Comparison of ENCODE assay signal across 1 cellular context in the genomic region with DNA sequence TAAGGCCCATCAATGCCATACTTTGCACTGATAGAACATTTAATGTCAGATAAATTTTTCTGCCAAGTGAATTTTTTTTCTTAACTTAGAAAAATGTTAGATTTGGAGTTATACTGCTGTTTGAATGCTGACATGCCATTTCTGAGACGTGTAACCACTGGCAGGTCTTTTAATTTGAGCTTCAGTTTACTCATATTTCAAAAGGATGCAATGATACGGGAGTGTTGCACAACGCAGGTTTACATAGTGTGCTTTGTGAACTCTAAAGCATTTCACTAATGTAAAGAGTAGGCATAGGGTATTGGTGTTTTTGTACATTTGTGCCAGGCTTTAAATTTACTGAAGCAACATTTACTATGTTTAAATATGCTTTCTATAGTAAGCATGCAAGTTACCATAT.
TF ChIP-seq lines count a peak whose summit lies in the region.

No MANE protein-coding gene starts in this region.

TF ChIP-seq in HepG2, 621 proteins besides CTCF, POLR2A, EP300 and RAD21 (continued from another document and continues in another):
- TF ChIP-seq, protein P1, sequence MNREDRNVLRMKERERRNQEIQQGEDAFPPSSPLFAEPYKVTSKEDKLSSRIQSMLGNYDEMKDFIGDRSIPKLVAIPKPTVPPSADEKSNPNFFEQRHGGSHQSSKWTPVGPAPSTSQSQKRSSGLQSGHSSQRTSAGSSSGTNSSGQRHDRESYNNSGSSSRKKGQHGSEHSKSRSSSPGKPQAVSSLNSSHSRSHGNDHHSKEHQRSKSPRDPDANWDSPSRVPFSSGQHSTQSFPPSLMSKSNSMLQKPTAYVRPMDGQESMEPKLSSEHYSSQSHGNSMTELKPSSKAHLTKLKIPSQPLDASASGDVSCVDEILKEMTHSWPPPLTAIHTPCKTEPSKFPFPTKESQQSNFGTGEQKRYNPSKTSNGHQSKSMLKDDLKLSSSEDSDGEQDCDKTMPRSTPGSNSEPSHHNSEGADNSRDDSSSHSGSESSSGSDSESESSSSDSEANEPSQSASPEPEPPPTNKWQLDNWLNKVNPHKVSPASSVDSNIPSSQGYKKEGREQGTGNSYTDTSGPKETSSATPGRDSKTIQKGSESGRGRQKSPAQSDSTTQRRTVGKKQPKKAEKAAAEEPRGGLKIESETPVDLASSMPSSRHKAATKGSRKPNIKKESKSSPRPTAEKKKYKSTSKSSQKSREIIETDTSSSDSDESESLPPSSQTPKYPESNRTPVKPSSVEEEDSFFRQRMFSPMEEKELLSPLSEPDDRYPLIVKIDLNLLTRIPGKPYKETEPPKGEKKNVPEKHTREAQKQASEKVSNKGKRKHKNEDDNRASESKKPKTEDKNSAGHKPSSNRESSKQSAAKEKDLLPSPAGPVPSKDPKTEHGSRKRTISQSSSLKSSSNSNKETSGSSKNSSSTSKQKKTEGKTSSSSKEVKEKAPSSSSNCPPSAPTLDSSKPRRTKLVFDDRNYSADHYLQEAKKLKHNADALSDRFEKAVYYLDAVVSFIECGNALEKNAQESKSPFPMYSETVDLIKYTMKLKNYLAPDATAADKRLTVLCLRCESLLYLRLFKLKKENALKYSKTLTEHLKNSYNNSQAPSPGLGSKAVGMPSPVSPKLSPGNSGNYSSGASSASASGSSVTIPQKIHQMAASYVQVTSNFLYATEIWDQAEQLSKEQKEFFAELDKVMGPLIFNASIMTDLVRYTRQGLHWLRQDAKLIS (CRISPR knock-in tag; IDR thresholded peaks at IDR 0.05), result no peak
- TF ChIP-seq, protein P2, sequence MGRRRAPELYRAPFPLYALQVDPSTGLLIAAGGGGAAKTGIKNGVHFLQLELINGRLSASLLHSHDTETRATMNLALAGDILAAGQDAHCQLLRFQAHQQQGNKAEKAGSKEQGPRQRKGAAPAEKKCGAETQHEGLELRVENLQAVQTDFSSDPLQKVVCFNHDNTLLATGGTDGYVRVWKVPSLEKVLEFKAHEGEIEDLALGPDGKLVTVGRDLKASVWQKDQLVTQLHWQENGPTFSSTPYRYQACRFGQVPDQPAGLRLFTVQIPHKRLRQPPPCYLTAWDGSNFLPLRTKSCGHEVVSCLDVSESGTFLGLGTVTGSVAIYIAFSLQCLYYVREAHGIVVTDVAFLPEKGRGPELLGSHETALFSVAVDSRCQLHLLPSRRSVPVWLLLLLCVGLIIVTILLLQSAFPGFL (CRISPR knock-in tag; IDR thresholded peaks at IDR 0.05), result no peak
- TF ChIP-seq RXRB (CRISPR knock-in tag; IDR thresholded peaks at IDR 0.05; ENCODE audit: borderline replicate concordance) (peak; percentile 48; the same call in 1 of the 2 replicates), FLYWCH1 (CRISPR knock-in tag; IDR thresholded peaks at IDR 0.05) (no peak), HMGA1 (CRISPR knock-in tag; conservative IDR thresholded peaks at IDR 0.05) (no peak), NR2C2 (CRISPR knock-in tag; IDR thresholded peaks at IDR 0.05; ENCODE audit: borderline replicate concordance) (no peak; the same call in 1 of the 2 replicates), KLF6 (CRISPR knock-in tag; IDR thresholded peaks at IDR 0.05) (no peak), GATAD2A (CRISPR knock-in tag; IDR thresholded peaks at IDR 0.05) (peak; percentile 98), ERF (CRISPR knock-in tag; IDR thresholded peaks at IDR 0.05) (0 out of 2 replicates have a peak, but pooled peaks have one; percentile 54), BRD4 (CRISPR knock-in tag; IDR thresholded peaks at IDR 0.05) (no peak), ZNF792 (CRISPR knock-in tag; IDR thresholded peaks at IDR 0.05) (peak; percentile 19; the same call in 1 of the 2 replicates), SP1 (IDR thresholded peaks at IDR 0.05) (no peak), SP1 (CRISPR knock-in tag; IDR thresholded peaks at IDR 0.05) (no peak), KDM4B (CRISPR knock-in tag; IDR thresholded peaks at IDR 0.05) (no peak), MAFK (conservative IDR thresholded peaks at IDR 0.05 in 1 of 2, IDR thresholded peaks at IDR 0.05 in 1 of 2; ENCODE audit: low read length in 2 of 2) (peak; percentile 57 to 63; a peak in 3 of 4 replicates), ZBTB3 (CRISPR knock-in tag; IDR thresholded peaks at IDR 0.05; ENCODE audit: borderline replicate concordance, low read depth) (no peak), DPF2 (CRISPR knock-in tag; IDR thresholded peaks at IDR 0.05; ENCODE audit: borderline replicate concordance, low read depth) (peak; percentile 49; the same call in 1 of the 2 replicates), RFX3 (CRISPR knock-in tag; IDR thresholded peaks at IDR 0.05) (no peak), ATM (IDR thresholded peaks at IDR 0.05; ENCODE audit: borderline replicate concordance) (no peak), JUND (CRISPR knock-in tag; IDR thresholded peaks at IDR 0.05) (no peak), NFYC (CRISPR knock-in tag; IDR thresholded peaks at IDR 0.05) (no peak), ZSCAN9 (CRISPR knock-in tag; IDR thresholded peaks at IDR 0.05; ENCODE audit: borderline replicate concordance) (peak; percentile 31; the same call in 1 of the 2 replicates), ZNF10 (CRISPR knock-in tag; IDR thresholded peaks at IDR 0.05; ENCODE audit: borderline replicate concordance, low read depth) (no peak), TBX2 (CRISPR knock-in tag; IDR thresholded peaks at IDR 0.05; ENCODE audit: borderline replicate concordance) (no peak), ZNF878 (CRISPR knock-in tag; IDR thresholded peaks at IDR 0.05) (no peak), ZFYVE20 (CRISPR knock-in tag; IDR thresholded peaks at IDR 0.05; ENCODE audit: borderline replicate concordance, low read depth) (no peak), ZNF543 (CRISPR knock-in tag; IDR thresholded peaks at IDR 0.05) (no peak), ZNF101 (CRISPR knock-in tag; IDR thresholded peaks at IDR 0.05; ENCODE audit: borderline replicate concordance, low read depth) (no peak), HCFC1 (IDR thresholded peaks at IDR 0.05; ENCODE audit: low read depth, low read length) (no peak), RARA (CRISPR knock-in tag; IDR thresholded peaks at IDR 0.05) (peak; percentile 65), HOXA3 (CRISPR knock-in tag; IDR thresholded peaks at IDR 0.05) (no peak), U2AF2 (IDR thresholded peaks at IDR 0.05; ENCODE audit: low read depth, low read length) (no peak), ZNF703 (CRISPR knock-in tag; IDR thresholded peaks at IDR 0.05; ENCODE audit: borderline replicate concordance) (no peak), ZNF749 (CRISPR knock-in tag; IDR thresholded peaks at IDR 0.05; ENCODE audit: borderline replicate concordance) (no peak), ZNF720 (CRISPR knock-in tag; IDR thresholded peaks at IDR 0.05) (no peak), SATB2 (CRISPR knock-in tag; IDR thresholded peaks at IDR 0.05) (no peak), CEBPG (CRISPR knock-in tag; IDR thresholded peaks at IDR 0.05) (peak; percentile 98)
- TF ChIP-seq, protein P3, sequence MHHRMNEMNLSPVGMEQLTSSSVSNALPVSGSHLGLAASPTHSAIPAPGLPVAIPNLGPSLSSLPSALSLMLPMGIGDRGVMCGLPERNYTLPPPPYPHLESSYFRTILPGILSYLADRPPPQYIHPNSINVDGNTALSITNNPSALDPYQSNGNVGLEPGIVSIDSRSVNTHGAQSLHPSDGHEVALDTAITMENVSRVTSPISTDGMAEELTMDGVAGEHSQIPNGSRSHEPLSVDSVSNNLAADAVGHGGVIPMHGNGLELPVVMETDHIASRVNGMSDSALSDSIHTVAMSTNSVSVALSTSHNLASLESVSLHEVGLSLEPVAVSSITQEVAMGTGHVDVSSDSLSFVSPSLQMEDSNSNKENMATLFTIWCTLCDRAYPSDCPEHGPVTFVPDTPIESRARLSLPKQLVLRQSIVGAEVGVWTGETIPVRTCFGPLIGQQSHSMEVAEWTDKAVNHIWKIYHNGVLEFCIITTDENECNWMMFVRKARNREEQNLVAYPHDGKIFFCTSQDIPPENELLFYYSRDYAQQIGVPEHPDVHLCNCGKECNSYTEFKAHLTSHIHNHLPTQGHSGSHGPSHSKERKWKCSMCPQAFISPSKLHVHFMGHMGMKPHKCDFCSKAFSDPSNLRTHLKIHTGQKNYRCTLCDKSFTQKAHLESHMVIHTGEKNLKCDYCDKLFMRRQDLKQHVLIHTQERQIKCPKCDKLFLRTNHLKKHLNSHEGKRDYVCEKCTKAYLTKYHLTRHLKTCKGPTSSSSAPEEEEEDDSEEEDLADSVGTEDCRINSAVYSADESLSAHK (CRISPR knock-in tag; IDR thresholded peaks at IDR 0.05; ENCODE audit: borderline replicate concordance), result no peak
- TF ChIP-seq, protein P4, sequence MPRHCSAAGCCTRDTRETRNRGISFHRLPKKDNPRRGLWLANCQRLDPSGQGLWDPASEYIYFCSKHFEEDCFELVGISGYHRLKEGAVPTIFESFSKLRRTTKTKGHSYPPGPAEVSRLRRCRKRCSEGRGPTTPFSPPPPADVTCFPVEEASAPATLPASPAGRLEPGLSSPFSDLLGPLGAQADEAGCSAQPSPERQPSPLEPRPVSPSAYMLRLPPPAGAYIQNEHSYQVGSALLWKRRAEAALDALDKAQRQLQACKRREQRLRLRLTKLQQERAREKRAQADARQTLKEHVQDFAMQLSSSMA (CRISPR knock-in tag; IDR thresholded peaks at IDR 0.05), result no peak
- TF ChIP-seq, protein P5, sequence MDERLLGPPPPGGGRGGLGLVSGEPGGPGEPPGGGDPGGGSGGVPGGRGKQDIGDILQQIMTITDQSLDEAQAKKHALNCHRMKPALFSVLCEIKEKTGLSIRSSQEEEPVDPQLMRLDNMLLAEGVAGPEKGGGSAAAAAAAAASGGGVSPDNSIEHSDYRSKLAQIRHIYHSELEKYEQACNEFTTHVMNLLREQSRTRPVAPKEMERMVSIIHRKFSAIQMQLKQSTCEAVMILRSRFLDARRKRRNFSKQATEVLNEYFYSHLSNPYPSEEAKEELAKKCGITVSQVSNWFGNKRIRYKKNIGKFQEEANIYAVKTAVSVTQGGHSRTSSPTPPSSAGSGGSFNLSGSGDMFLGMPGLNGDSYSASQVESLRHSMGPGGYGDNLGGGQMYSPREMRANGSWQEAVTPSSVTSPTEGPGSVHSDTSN (CRISPR knock-in tag; IDR thresholded peaks at IDR 0.05), result no peak
- TF ChIP-seq, protein P6, sequence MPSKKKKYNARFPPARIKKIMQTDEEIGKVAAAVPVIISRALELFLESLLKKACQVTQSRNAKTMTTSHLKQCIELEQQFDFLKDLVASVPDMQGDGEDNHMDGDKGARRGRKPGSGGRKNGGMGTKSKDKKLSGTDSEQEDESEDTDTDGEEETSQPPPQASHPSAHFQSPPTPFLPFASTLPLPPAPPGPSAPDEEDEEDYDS (CRISPR knock-in tag; IDR thresholded peaks at IDR 0.05), result no peak
- TF ChIP-seq, protein P7, sequence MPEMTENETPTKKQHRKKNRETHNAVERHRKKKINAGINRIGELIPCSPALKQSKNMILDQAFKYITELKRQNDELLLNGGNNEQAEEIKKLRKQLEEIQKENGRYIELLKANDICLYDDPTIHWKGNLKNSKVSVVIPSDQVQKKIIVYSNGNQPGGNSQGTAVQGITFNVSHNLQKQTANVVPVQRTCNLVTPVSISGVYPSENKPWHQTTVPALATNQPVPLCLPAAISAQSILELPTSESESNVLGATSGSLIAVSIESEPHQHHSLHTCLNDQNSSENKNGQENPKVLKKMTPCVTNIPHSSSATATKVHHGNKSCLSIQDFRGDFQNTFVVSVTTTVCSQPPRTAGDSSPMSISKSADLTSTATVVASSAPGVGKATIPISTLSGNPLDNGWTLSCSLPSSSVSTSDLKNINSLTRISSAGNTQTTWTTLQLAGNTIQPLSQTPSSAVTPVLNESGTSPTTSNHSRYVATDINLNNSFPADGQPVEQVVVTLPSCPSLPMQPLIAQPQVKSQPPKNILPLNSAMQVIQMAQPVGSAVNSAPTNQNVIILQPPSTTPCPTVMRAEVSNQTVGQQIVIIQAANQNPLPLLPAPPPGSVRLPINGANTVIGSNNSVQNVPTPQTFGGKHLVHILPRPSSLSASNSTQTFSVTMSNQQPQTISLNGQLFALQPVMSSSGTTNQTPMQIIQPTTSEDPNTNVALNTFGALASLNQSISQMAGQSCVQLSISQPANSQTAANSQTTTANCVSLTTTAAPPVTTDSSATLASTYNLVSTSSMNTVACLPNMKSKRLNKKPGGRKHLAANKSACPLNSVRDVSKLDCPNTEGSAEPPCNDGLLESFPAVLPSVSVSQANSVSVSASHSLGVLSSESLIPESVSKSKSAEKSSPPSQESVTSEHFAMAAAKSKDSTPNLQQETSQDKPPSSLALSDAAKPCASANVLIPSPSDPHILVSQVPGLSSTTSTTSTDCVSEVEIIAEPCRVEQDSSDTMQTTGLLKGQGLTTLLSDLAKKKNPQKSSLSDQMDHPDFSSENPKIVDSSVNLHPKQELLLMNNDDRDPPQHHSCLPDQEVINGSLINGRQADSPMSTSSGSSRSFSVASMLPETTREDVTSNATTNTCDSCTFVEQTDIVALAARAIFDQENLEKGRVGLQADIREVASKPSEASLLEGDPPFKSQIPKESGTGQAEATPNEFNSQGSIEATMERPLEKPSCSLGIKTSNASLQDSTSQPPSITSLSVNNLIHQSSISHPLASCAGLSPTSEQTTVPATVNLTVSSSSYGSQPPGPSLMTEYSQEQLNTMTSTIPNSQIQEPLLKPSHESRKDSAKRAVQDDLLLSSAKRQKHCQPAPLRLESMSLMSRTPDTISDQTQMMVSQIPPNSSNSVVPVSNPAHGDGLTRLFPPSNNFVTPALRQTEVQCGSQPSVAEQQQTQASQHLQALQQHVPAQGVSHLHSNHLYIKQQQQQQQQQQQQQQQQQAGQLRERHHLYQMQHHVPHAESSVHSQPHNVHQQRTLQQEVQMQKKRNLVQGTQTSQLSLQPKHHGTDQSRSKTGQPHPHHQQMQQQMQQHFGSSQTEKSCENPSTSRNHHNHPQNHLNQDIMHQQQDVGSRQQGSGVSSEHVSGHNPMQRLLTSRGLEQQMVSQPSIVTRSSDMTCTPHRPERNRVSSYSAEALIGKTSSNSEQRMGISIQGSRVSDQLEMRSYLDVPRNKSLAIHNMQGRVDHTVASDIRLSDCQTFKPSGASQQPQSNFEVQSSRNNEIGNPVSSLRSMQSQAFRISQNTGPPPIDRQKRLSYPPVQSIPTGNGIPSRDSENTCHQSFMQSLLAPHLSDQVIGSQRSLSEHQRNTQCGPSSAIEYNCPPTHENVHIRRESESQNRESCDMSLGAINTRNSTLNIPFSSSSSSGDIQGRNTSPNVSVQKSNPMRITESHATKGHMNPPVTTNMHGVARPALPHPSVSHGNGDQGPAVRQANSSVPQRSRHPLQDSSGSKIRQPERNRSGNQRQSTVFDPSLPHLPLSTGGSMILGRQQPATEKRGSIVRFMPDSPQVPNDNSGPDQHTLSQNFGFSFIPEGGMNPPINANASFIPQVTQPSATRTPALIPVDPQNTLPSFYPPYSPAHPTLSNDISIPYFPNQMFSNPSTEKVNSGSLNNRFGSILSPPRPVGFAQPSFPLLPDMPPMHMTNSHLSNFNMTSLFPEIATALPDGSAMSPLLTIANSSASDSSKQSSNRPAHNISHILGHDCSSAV (CRISPR knock-in tag; IDR thresholded peaks at IDR 0.05; ENCODE audit: borderline replicate concordance), result no peak
- TF ChIP-seq, protein P8, sequence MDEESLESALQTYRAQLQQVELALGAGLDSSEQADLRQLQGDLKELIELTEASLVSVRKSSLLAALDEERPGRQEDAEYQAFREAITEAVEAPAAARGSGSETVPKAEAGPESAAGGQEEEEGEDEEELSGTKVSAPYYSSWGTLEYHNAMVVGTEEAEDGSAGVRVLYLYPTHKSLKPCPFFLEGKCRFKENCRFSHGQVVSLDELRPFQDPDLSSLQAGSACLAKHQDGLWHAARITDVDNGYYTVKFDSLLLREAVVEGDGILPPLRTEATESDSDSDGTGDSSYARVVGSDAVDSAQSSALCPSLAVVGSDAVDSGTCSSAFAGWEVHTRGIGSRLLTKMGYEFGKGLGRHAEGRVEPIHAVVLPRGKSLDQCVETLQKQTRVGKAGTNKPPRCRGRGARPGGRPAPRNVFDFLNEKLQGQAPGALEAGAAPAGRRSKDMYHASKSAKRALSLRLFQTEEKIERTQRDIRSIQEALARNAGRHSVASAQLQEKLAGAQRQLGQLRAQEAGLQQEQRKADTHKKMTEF (CRISPR knock-in tag; IDR thresholded peaks at IDR 0.05), result peak; percentile 74
- TF ChIP-seq, protein P9, sequence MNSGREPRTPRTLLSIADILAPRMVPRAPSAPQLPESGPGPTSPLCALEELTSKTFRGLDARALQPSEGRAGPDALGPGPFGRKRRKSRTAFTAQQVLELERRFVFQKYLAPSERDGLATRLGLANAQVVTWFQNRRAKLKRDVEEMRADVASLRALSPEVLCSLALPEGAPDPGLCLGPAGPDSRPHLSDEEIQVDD (CRISPR knock-in tag; IDR thresholded peaks at IDR 0.05; ENCODE audit: borderline replicate concordance), result no peak
